ENCODE assay signal across 1 cellular context in the genomic region with DNA sequence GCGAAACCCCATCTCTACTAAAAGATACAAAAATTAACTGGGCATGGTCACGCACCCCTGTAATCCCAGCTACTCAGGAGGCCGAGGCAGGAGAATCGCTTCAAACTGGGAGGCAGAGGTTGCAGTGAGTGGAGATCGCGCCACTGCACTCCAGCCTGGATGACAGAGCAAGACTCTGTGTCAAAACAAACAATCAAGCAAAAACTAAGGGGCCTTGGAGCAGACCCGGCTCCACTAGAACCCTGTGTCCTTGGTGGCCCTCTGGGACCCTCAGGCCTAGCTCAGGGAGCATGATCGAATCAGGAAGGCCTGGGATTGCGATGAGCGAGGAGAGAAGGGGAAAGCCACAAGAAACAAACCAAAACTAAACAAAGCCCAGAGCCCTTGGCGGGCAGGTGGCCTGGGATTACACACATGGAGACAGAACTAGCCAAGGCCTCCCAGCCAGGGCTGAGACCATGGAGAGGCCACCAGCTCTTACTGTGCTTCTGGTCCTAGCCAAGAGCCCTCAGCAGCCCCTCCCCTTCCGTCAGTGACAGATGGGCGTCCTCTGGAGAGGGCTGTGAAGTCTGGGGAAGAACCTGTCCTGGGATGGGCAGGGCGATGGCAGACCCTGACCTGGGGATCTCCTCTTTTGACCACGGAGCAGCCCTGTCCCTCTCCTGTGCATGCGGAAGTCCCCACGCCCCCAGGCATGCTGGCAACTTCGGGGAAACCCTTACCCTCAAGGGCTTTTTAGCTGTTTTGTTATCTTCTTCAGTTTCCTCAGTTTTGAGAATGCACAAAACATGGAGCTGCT.
TF ChIP-seq lines count a peak whose summit lies in the region.

No MANE protein-coding gene starts in this region.

TF ChIP-seq in K562, 482 proteins besides CTCF, POLR2A, EP300 and RAD21:
- TF ChIP-seq, protein P1, sequence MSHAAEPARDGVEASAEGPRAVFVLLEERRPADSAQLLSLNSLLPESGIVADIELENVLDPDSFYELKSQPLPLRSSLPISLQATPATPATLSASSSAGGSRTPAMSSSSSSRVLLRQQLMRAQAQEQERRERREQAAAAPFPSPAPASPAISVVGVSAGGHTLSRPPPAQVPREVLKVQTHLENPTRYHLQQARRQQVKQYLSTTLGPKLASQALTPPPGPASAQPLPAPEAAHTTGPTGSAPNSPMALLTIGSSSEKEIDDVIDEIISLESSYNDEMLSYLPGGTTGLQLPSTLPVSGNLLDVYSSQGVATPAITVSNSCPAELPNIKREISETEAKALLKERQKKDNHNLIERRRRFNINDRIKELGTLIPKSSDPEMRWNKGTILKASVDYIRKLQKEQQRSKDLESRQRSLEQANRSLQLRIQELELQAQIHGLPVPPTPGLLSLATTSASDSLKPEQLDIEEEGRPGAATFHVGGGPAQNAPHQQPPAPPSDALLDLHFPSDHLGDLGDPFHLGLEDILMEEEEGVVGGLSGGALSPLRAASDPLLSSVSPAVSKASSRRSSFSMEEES (CRISPR knock-in tag; IDR thresholded peaks at IDR 0.05), result no peak
- TF ChIP-seq, protein P2, sequence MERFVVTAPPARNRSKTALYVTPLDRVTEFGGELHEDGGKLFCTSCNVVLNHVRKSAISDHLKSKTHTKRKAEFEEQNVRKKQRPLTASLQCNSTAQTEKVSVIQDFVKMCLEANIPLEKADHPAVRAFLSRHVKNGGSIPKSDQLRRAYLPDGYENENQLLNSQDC (CRISPR knock-in tag; IDR thresholded peaks at IDR 0.05), result no peak
- TF ChIP-seq ZNF23 (CRISPR knock-in tag; IDR thresholded peaks at IDR 0.05), result no peak
TF ChIP-seq in K562: peak in this region for 0.
